ENCODE assay signal across 8 cellular contexts in the genomic region with DNA sequence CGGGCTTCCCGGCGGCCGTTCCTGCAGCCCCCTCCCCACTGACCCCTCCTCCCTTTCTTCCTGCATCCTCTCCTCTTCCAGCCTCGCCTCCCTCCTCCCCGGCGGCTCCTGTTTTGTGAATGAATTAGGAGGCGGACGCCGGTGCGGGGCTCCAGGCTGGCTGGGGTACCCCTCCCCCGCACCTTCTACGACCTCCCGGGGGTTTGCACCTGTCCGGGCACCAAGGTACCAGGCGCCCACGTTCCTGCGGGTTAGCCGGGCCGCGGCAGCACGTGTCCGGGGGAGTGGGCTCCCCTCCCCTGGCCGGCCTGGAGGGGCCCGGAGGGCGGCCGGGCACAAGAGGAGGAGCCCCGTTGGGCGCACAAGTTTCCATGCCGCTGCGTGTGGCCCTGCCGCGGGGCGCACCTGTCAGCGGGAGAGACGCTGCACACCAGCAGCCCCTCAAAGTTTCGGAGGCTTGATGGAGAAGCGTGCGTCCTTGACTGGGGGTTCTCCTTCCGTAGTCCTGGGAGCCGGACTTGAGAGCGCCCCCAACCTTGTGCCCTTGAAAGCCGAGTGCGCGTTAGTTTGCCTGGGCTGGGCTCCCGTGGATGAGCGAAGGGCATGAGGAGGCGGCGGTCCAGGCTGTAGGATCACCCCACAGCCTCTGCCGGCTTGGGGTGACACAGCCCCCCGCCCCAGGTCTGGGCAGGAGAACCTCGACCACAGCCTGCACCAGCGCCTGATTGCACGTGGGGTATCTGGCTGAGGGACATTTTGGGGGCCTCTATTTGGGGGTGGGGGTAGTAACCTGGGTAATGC. TPM values are rescaled to one million over a fixed set of nuclear protein-coding genes. Genes with fewer than 3 reads are reported as not detected.
DNase-seq lines count a peak whose midpoint lies in the region; ATAC-seq and TF ChIP-seq lines count a peak whose summit lies in the region.

No MANE protein-coding gene starts in this region.

- peaks cover 2% of the 10 kb centered on the region for H3K79me2 ChIP-seq in trophoblast cell (ENCODE audit: control insufficient read depth, insufficient read depth, low read length, poor library complexity)

- H3K9me3 ChIP-seq in SJSA1 (replicated peaks) (no peaks in the 10 kb centered on the region), trophoblast cell (ENCODE audit: insufficient read depth, low read depth, low read length) (peaks cover 4% of the 10 kb centered on the region)

- H2AK5ac ChIP-seq in trophoblast cell (ENCODE audit: low read length), result no peak overlapping the region

- H3K79me1 ChIP-seq in trophoblast cell (ENCODE audit: low read length), result no peaks in the 10 kb centered on the region

- peaks cover 11% of the 10 kb centered on the region; the same call in 1 of the 2 replicates for H3K36me3 ChIP-seq in SJSA1
- peaks cover 6 to 9% of the 10 kb centered on the region in 2 experiments for H3K36me3 ChIP-seq in trophoblast cell (ENCODE audit: control insufficient read depth in 1 of 2, insufficient read depth in 2 of 2, low read length in 2 of 2)

- DNase-seq in DMS 273 (lab: John Stamatoyannopoulos, UW; ENCODE audit: unreplicated experiment) (peak; percentile 76), DMS 273 treated with DMSO at 0.1 percent for 48 hours (lab: John Stamatoyannopoulos, UW) (no peak), SJSA1 (ENCODE audit: low read depth in 1 of 2, low spot score in 2 of 2) (no peak), fibroblast of mammary gland (ENCODE audit: low read depth) (no peak), trophoblast cell (no peak), NCI-H1436 (lab: John Stamatoyannopoulos, UW) (no peak)

- no CpG with 5 or more reads among the region's 54 CpGs for WGBS in trophoblast cell (ENCODE audit: extremely low coverage, insufficient coverage, insufficient read length)

- no peak overlapping the region for H2BK12ac ChIP-seq in trophoblast cell (ENCODE audit: low read length)

- H2AFZ ChIP-seq in trophoblast cell (ENCODE audit: insufficient read depth, low read length, poor library complexity), result no peak overlapping the region

- H3K14ac ChIP-seq in trophoblast cell (ENCODE audit: low read length), result no peak overlapping the region

- H4K8ac ChIP-seq in trophoblast cell (ENCODE audit: low read depth, low read length), result no peak overlapping the region

- H3K4me2 ChIP-seq in trophoblast cell (ENCODE audit: low read length), result peak overlapping the region; percentile 96

- H3K9ac ChIP-seq in trophoblast cell (ENCODE audit: low read length), result peak overlapping the region; percentile 16

- H4K12ac ChIP-seq in trophoblast cell (ENCODE audit: low read depth, low read length), result no peak overlapping the region

- H3K18ac ChIP-seq in trophoblast cell (ENCODE audit: low read length), result no peak overlapping the region

- H2BK5ac ChIP-seq in trophoblast cell (ENCODE audit: low read depth, low read length, poor library complexity), result no peak overlapping the region

- no peaks in the 10 kb centered on the region for H3K27me3 ChIP-seq in SJSA1 (replicated peaks)
- H3K27me3 ChIP-seq in trophoblast cell (ENCODE audit: insufficient read depth, low read length), result peaks cover 29% of the 10 kb centered on the region

- H2BK120ac ChIP-seq in trophoblast cell (ENCODE audit: insufficient read depth, low read length, poor library complexity), result no peak overlapping the region

- H3K4me3 ChIP-seq in SJSA1 (peak overlapping the region; percentile 57), fibroblast of mammary gland (ENCODE audit: control insufficient read depth, low read depth, low read length) (peak overlapping the region; percentile 28), trophoblast cell (ENCODE audit: low read depth, low read length) (peak overlapping the region; percentile 5)

- H4K91ac ChIP-seq in trophoblast cell (ENCODE audit: low read depth, low read length), result no peak overlapping the region

- H3K4me1 ChIP-seq in SJSA1 (replicated peaks) (peaks cover 13% of the 10 kb centered on the region), trophoblast cell (ENCODE audit: control insufficient read depth in 1 of 2, insufficient read depth in 2 of 2, low read length in 2 of 2) (peaks cover 14 to 17% of the 10 kb centered on the region in 2 experiments)

- TF ChIP-seq CTCF in fibroblast of mammary gland (conservative IDR thresholded peaks at IDR 0.05; ENCODE audit: control insufficient read depth, insufficient read depth, low read depth, low read length), result no peak

- no peak overlapping the region for H3K23ac ChIP-seq in trophoblast cell (ENCODE audit: low read length)

- no peak overlapping the region for H3K4ac ChIP-seq in trophoblast cell (ENCODE audit: low read depth, low read length)

- no peak overlapping the region for H3K27ac ChIP-seq in SJSA1
- H3K27ac ChIP-seq in trophoblast cell (ENCODE audit: low read depth, low read length), result no peak overlapping the region

- ATAC-seq in GM18868 (IDR thresholded peaks at IDR 0.05; ENCODE audit: unreplicated experiment) (no peak), GM21737 (IDR thresholded peaks at IDR 0.05; ENCODE audit: unreplicated experiment) (no peak)

RNA-seq across cellular contexts. Expression of a gene that starts 1.2 kb away (rescaled TPM):
- 0.58 and 1.4 TPM in 2 replicates for total RNA-seq in SJSA1 (2014; rRNA removed; shearing (Covaris generic))
- 0.31 and 0.49 TPM in 2 replicates for polyA plus RNA-seq in trophoblast cell (2013)

RNA-seq across cellular contexts. Expression of a gene that starts 25.7 kb away (rescaled TPM):
- total RNA-seq in SJSA1 (2014; rRNA removed; shearing (Covaris generic)), result 37.6 and 43.1 TPM in 2 replicates
- polyA plus RNA-seq in trophoblast cell (2013), result 99.6 and 102 TPM in 2 replicates

RNA-seq across cellular contexts. Expression of a gene that starts 25.8 kb away (rescaled TPM):
- total RNA-seq in SJSA1 (2014; rRNA removed; shearing (Covaris generic)), result 20.2 and 28.1 TPM in 2 replicates
- 30.0 and 32.5 TPM in 2 replicates for polyA plus RNA-seq in trophoblast cell (2013)

Comparison
In these comparisons a context has a peak if more than half of its experiments do, and no peak if none do; other contexts are left out.
1. H3K4me3 ChIP-seq: peak in every context shown above with its lines; median percentile 57 in SJSA1; 28 in fibroblast of mammary gland; 5 in trophoblast cell.